ENCODE assay signal across 1 cellular context in genomic region chr6:31495580-31495979, GRCh38.
TF ChIP-seq lines count a peak whose summit lies in the region.

No MANE protein-coding gene starts in this region.

TF ChIP-seq in WTC11, 78 proteins besides CTCF, POLR2A, EP300 and RAD21 (continued from another document):
- TF ChIP-seq MYBL2 (CRISPR knock-in tag; IDR thresholded peaks at IDR 0.05) (no peak), ESRRA (CRISPR knock-in tag; IDR thresholded peaks at IDR 0.05; ENCODE audit: borderline replicate concordance) (no peak)
